Comparison of ENCODE assay signal across 11 cellular contexts in the genomic region with DNA sequence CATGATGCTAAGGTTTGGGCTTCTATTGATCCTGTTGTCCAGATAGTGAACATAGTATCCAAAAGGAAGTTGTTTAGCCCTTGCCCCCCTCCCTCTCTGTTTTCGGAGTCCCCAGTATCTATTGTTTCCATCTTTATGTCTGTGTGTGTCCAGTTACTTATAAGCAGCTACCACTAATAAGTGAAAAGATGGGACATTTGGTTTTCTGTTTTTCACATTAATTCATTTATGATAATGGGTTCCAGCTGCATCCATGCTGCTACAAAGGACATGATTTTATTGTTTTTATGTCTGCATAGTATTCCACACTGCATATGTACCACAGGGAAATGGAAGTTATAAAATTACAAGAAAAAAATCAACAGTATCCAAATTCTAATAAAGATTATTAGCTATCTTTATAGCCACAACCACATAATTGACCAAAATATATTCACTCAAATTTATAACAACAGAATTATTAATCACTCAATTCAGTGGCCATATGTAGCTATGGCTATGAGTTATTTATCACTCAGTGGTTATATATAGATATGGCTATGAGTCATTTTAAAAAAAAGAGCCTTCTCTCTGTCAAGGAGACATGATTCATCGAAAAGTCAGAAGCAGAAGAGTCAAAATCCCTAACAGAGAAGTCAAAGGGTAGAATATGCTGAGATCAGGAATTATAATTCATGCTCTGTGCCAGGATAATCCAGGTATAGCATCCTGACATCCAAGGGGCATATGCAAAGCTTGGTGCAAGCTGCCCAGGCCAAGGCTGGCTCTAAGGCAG.
DNase-seq lines count a peak whose midpoint lies in the region; ATAC-seq, FAIRE-seq and TF ChIP-seq lines count a peak whose summit lies in the region.
"Had no signal": no experiment of that assay in that cellular context is flagged by ENCODE, and none has a peak within 500 bp of the region (broad histone marks: within the 10 kb centered on the region; RNA-seq: fewer than 3 reads in every experiment).

No MANE protein-coding gene starts in this region.

- H4K20me1 ChIP-seq in astrocyte (ENCODE audit: insufficient read depth, low read length), result no peaks in the 10 kb centered on the region

- H3K4me1 Mint-ChIP-seq in astrocyte (ENCODE audit: low read depth, unreplicated experiment), result peaks cover 42% of the 10 kb centered on the region
- H3K4me1 Mint-ChIP-seq in effector memory CD8-positive, alpha-beta T cell (ENCODE audit: low read depth in 2 of 2), result no peaks in the 10 kb centered on the region
- no peaks in the 10 kb centered on the region for H3K4me1 Mint-ChIP-seq in activated naive CD8-positive, alpha-beta T cell treated with anti-CD3 and anti-CD28 coated beads, Interleukin-2, amount 50 U/mL, for 24 hours

- H3K4me1 ChIP-seq in astrocyte (ENCODE audit: insufficient read depth, low read length) (peaks cover 22% of the 10 kb centered on the region), tibial artery (peaks cover 0 to 70% (median 22%) of the 10 kb centered on the region in 4 donors)
- H3K4me1 ChIP-seq: suprapubic skin had no signal

- no peak overlapping the region for H3K27ac Mint-ChIP-seq in astrocyte (ENCODE audit: unreplicated experiment)
- H3K27ac Mint-ChIP-seq in effector memory CD8-positive, alpha-beta T cell, result no peak overlapping the region
- no peak overlapping the region for H3K27ac Mint-ChIP-seq in activated naive CD8-positive, alpha-beta T cell treated with anti-CD3 and anti-CD28 coated beads, Interleukin-2, amount 50 U/mL, for 24 hours

- H3K9ac ChIP-seq in astrocyte (ENCODE audit: low read length), result no peak overlapping the region

- no peak overlapping the region for H3K4me3 Mint-ChIP-seq in astrocyte (ENCODE audit: unreplicated experiment)
- no peak overlapping the region for H3K4me3 Mint-ChIP-seq in effector memory CD8-positive, alpha-beta T cell
- H3K4me3 Mint-ChIP-seq in activated naive CD8-positive, alpha-beta T cell treated with anti-CD3 and anti-CD28 coated beads, Interleukin-2, amount 50 U/mL, for 24 hours, result no peak overlapping the region

- H3K4me3 ChIP-seq in astrocyte (ENCODE audit: insufficient read depth, low read depth, low read length) (no peak overlapping the region), tibial artery (no peak overlapping the region)
- H3K4me3 ChIP-seq: suprapubic skin had no signal

- peak; percentile 93 for ATAC-seq in HG03442 (IDR thresholded peaks at IDR 0.05; ENCODE audit: unreplicated experiment)
- ATAC-seq in effector memory CD8-positive, alpha-beta T cell (replicated peaks), result no peak
- ATAC-seq in activated naive CD8-positive, alpha-beta T cell treated with anti-CD3 and anti-CD28 coated beads, Interleukin-2, amount 50 U/mL, for 24 hours, result no peak

- intact Hi-C loops in tibial artery (cut with DNase I; ENCODE audit: low total_unique reads), result no loop called here

- no peak overlapping the region for H2AFZ ChIP-seq in astrocyte (ENCODE audit: low read depth, low read length)

- H3K27me3 Mint-ChIP-seq in astrocyte (ENCODE audit: low read depth, unreplicated experiment), result no peaks in the 10 kb centered on the region
- H3K27me3 Mint-ChIP-seq in effector memory CD8-positive, alpha-beta T cell, result no peaks in the 10 kb centered on the region
- no peaks in the 10 kb centered on the region for H3K27me3 Mint-ChIP-seq in activated naive CD8-positive, alpha-beta T cell treated with anti-CD3 and anti-CD28 coated beads, Interleukin-2, amount 50 U/mL, for 24 hours

- no peaks in the 10 kb centered on the region for H3K79me2 ChIP-seq in astrocyte (ENCODE audit: insufficient read depth, low read length)

- H3K9me3 ChIP-seq in astrocyte (ENCODE audit: insufficient read depth, low read depth, low read length), result no peaks in the 10 kb centered on the region
- H3K9me3 ChIP-seq in tibial artery, result no peaks in the 10 kb centered on the region
- H3K9me3 ChIP-seq: suprapubic skin had no signal

- H3K27me3 ChIP-seq in astrocyte (ENCODE audit: insufficient read depth, low read length) (no peaks in the 10 kb centered on the region), tibial artery (no peaks in the 10 kb centered on the region)
- H3K27me3 ChIP-seq: suprapubic skin had no signal

- no peak for TF ChIP-seq CTCF in astrocyte (IDR thresholded peaks at IDR 0.05; ENCODE audit: insufficient read depth, low read depth, low read length)
- TF ChIP-seq CTCF in tibial artery (IDR thresholded peaks at IDR 0.05), result no peak

- H3K4me2 ChIP-seq in astrocyte (ENCODE audit: low read length), result peak overlapping the region; percentile 40

- peak overlapping the region; percentile 36 for H3K27ac ChIP-seq in astrocyte (ENCODE audit: low read depth, low read length)
- peak overlapping the region; percentile 9 to 32 for H3K27ac ChIP-seq in tibial artery
- H3K27ac ChIP-seq: suprapubic skin had no signal

- H3K36me3 ChIP-seq in astrocyte (ENCODE audit: insufficient read depth, low read length), result no peaks in the 10 kb centered on the region
- H3K36me3 ChIP-seq in tibial artery, result no peaks in the 10 kb centered on the region
- H3K36me3 ChIP-seq: suprapubic skin had no signal

- DNase-seq in SIG-M5 treated with dmso at 0.1 percent for 504 hours (lab: John Stamatoyannopoulos, UW; ENCODE audit: unreplicated experiment) (peak; percentile 24), SIG-M5 (lab: John Stamatoyannopoulos, UW) (no peak), astrocyte (ENCODE audit: low read depth) (peak; percentile 51), tibial artery (no peak)
- no peak for DNase-seq in activated CD4-positive, CD25-positive, alpha-beta regulatory T cell (lab: John Stamatoyannopoulos, UW)
- DNase-seq in effector memory CD8-positive, alpha-beta T cell, result no peak
- DNase-seq in activated naive CD8-positive, alpha-beta T cell treated with anti-CD3 and anti-CD28 coated beads, Interleukin-2, amount 50 U/mL, for 24 hours, result no peak
- DNase-seq: NCI-H1092; stimulated activated CD4-positive, alpha-beta T cell treated with anti-CD3 and anti-CD28 coated beads, Interleukin-15, amount 100 ng/mL, for 24 hours had no signal

- no peaks in the 10 kb centered on the region for H3K9me3 Mint-ChIP-seq in astrocyte (ENCODE audit: unreplicated experiment)
- H3K9me3 Mint-ChIP-seq in effector memory CD8-positive, alpha-beta T cell, result peaks cover 9 to 14% of the 10 kb centered on the region in 2 donors
- peaks cover 11% of the 10 kb centered on the region for H3K9me3 Mint-ChIP-seq in activated naive CD8-positive, alpha-beta T cell treated with anti-CD3 and anti-CD28 coated beads, Interleukin-2, amount 50 U/mL, for 24 hours

- no peaks in the 10 kb centered on the region for H3K36me3 Mint-ChIP-seq in astrocyte (ENCODE audit: low read depth, unreplicated experiment)
- no peaks in the 10 kb centered on the region for H3K36me3 Mint-ChIP-seq in effector memory CD8-positive, alpha-beta T cell (ENCODE audit: insufficient read depth)
- no peaks in the 10 kb centered on the region for H3K36me3 Mint-ChIP-seq in activated naive CD8-positive, alpha-beta T cell treated with anti-CD3 and anti-CD28 coated beads, Interleukin-2, amount 50 U/mL, for 24 hours (ENCODE audit: low read depth)

- peak; percentile 67 for FAIRE-seq in astrocyte (lab: Jason Lieb, UNC)

Comparison
In these comparisons a context has a peak if more than half of its experiments do, and no peak if none do; other contexts are left out.
1. DNase-seq: peak in SIG-M5 treated with dmso at 0.1 percent for 504 hours (single experiment) and astrocyte (single experiment); none in SIG-M5 (single experiment), tibial artery (0 of 2), activated CD4-positive, CD25-positive, alpha-beta regulatory T cell (0 of 4), effector memory CD8-positive, alpha-beta T cell (0 of 3) and activated naive CD8-positive, alpha-beta T cell treated with anti-CD3 and anti-CD28 coated beads, Interleukin-2, amount 50 U/mL, for 24 hours (single experiment).